In the genomic region with DNA sequence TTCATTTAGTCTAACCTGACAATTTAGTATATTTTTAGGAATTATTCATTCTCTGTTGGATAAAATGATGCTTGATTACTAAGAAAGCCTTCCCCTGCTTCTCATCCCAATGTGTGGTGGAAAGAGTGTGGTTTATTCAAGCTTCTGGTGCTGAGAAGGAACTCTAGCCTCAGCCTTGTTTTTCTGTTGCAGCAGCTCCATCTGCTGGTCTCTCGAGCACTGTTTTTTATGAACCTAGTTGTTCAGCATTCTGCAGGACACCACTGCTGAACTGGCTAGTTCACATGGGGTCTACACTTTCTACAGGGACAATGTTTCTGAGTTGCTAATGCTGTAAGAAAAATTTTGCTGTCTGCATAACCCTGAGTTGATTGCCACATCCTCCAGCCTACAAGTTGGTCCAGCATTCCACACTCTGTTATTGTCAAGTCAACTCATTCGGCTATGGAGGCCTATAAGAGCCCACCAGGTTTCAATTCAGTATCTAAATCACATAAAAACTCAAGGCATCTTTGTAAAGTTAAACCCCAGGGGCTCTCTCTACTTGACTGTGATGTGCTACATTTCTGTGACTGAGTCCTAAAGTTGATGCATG, we compare ENCODE assay signal across 1 cellular context.
TF ChIP-seq lines count a peak whose summit lies in the region.

No MANE protein-coding gene starts in this region.

TF ChIP-seq in HCT116, 20 proteins besides CTCF, POLR2A, EP300 and RAD21 (continued from another document):
- TF ChIP-seq YY1 (IDR thresholded peaks at IDR 0.05; ENCODE audit: extremely low read depth, insufficient replicate concordance, low read depth, low read length): no peak
- TF ChIP-seq EZH2 (IDR thresholded peaks at IDR 0.05): no peak
